ENCODE assay signal across 12 cellular contexts in the genomic region with DNA sequence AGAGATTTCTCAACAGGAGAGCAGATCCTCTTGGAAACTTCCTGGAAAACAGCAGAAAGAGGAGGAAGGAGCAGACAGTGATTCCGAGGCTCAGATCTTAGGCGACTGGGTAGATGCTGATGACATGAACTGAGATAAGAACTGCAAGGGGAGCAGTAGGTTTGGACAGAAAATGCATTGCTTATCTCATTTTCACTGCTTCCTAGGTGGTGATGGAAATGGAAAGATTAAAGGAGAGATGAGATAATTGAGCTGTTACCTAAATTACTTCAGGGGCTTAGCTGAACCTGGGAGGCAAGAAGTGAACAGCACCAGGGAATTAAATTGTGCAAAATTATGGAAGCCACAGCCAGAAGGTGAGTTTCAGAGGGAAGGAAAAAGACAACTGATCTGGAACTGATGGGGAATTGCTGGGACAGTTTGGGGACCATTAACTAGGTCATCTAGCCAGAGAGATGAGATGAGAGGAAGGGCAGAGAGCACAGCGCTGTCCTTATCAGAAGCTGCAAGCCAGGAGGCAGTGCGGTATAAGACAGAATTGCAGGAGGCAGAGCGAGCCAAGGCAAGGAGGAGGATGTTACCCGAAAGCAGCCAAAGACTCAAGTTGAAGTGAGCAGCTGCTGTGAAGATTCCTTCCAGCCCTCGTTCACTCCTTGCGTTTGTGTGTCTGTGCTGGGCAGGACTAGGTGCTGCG.
"Had no signal": no experiment of that assay in that cellular context is flagged by ENCODE, and none has a peak within 500 bp of the region (broad histone marks: within the 10 kb centered on the region; RNA-seq: fewer than 3 reads in every experiment).

No MANE protein-coding gene starts in this region.

- H2AFZ ChIP-seq: hepatocyte had no signal

- H3K27me3 ChIP-seq: hepatocyte, right lobe of liver, transverse colon had no signal

- H3K27ac Mint-ChIP-seq: activated CD4-positive, alpha-beta memory T cell treated with anti-CD3 and anti-CD28 coated beads, Interleukin-2, amount 10 ng/mL, durations not matched to agents 7 days and 5 days; mesothelial cell of epicardium; stimulated activated memory B cell treated with anti-CD40 and anti-IgM and Interleukin-4, amounts not matched to agents 10 μg/mL and 1 μg/mL and 100 μg/mL, for 72 hours; T-cell had no signal

- H3K9me3 Mint-ChIP-seq: activated CD4-positive, alpha-beta memory T cell treated with anti-CD3 and anti-CD28 coated beads, Interleukin-2, amount 10 ng/mL, durations not matched to agents 7 days and 5 days; activated T-cell treated with anti-CD3 and anti-CD28 coated beads, Interleukin-2, amount 50 U/mL, for 72 hours; stimulated activated memory B cell treated with anti-CD40 and anti-IgM and Interleukin-4, amounts not matched to agents 10 μg/mL and 1 μg/mL and 100 μg/mL, for 72 hours; T-cell had no signal

- DNase-seq: activated CD4-positive, alpha-beta memory T cell treated with anti-CD3 and anti-CD28 coated beads, Interleukin-2, amount 10 ng/mL, durations not matched to agents 7 days and 5 days; activated naive CD4-positive, alpha-beta T cell; activated T-cell treated with anti-CD3 and anti-CD28 coated beads, Interleukin-2, amount 50 U/mL, for 72 hours; central memory CD4-positive, alpha-beta T cell; right lobe of liver; T-cell; T1000; transverse colon had no signal

- H3K9me3 ChIP-seq: prostate gland, right lobe of liver, transverse colon had no signal

- H3K4me1 Mint-ChIP-seq: activated CD4-positive, alpha-beta memory T cell treated with anti-CD3 and anti-CD28 coated beads, Interleukin-2, amount 10 ng/mL, durations not matched to agents 7 days and 5 days; mesothelial cell of epicardium; T-cell had no signal

- H3K79me2 ChIP-seq: hepatocyte had no signal

- H3K4me1 ChIP-seq: prostate gland, right lobe of liver, transverse colon had no signal

- H3K36me3 ChIP-seq: prostate gland, right lobe of liver, transverse colon had no signal

- H3K4me3 Mint-ChIP-seq: activated CD4-positive, alpha-beta memory T cell treated with anti-CD3 and anti-CD28 coated beads, Interleukin-2, amount 10 ng/mL, durations not matched to agents 7 days and 5 days; activated T-cell treated with anti-CD3 and anti-CD28 coated beads, Interleukin-2, amount 50 U/mL, for 72 hours; mesothelial cell of epicardium; stimulated activated memory B cell treated with anti-CD40 and anti-IgM and Interleukin-4, amounts not matched to agents 10 μg/mL and 1 μg/mL and 100 μg/mL, for 72 hours; T-cell had no signal

- H3K36me3 Mint-ChIP-seq: stimulated activated memory B cell treated with anti-CD40 and anti-IgM and Interleukin-4, amounts not matched to agents 10 μg/mL and 1 μg/mL and 100 μg/mL, for 72 hours had no signal

- H3K4me2 ChIP-seq: hepatocyte had no signal

- H3K27ac ChIP-seq: hepatocyte, prostate gland, right lobe of liver, transverse colon had no signal

- H3K4me3 ChIP-seq: hepatocyte, prostate gland, right lobe of liver, transverse colon had no signal

- H3K27me3 Mint-ChIP-seq: T-cell had no signal
